ENCODE assay signal across 9 cellular contexts in genomic region chr7:111091623-111092370, GRCh38. TPM values are rescaled to one million over a fixed set of nuclear protein-coding genes. Genes with fewer than 3 reads are reported as not detected.
DNase-seq lines count a peak whose midpoint lies in the region; ATAC-seq, FAIRE-seq and TF ChIP-seq lines count a peak whose summit lies in the region.
"Had no signal": no experiment of that assay in that cellular context is flagged by ENCODE, and none has a peak within 500 bp of the region (broad histone marks: within the 10 kb centered on the region; RNA-seq: fewer than 3 reads in every experiment).

No MANE protein-coding gene starts in this region.

- H3K9me3 Mint-ChIP-seq in HFFc6, result no peaks in the 10 kb centered on the region

- no peaks in the 10 kb centered on the region; the same call in none of the 2 replicates for H3K36me3 Mint-ChIP-seq in HFFc6 (ENCODE audit: low read depth)

- no peak for FAIRE-seq in kidney (lab: Jason Lieb, UNC)

- no peak overlapping the region for H3K9ac ChIP-seq in kidney (ENCODE audit: low read length in 2 of 2)

- H3K4me3 ChIP-seq in ACC112 (ENCODE audit: low read depth, low read length), result peak overlapping the region; percentile 69
- peak overlapping the region; percentile 66 for H3K4me3 ChIP-seq in WI38 (ENCODE audit: low read depth, low read length)
- H3K4me3 ChIP-seq in kidney (ENCODE audit: low read length in 2 of 2), result peak overlapping the region; percentile 13 to 44
- H3K4me3 ChIP-seq in body of pancreas, result no peak overlapping the region
- H3K4me3 ChIP-seq: lung had no signal

- H3K36me3 ChIP-seq in ACC112 (ENCODE audit: insufficient read depth, low read length), result no peaks in the 10 kb centered on the region
- H3K36me3 ChIP-seq in kidney (ENCODE audit: control insufficient read depth in 1 of 2, insufficient read depth in 2 of 2, low read length in 2 of 2), result no peaks in the 10 kb centered on the region
- H3K36me3 ChIP-seq in body of pancreas (replicated peaks in 1 of 2; ENCODE audit: insufficient read depth in 1 of 2, low read depth in 2 of 2), result no peaks in the 10 kb centered on the region

- no peak for TF ChIP-seq POLR2A in body of pancreas (IDR thresholded peaks at IDR 0.05)

- H3K4me1 ChIP-seq in ACC112 (ENCODE audit: control insufficient read depth, insufficient read depth, low read length, unreplicated experiment) (no peaks in the 10 kb centered on the region), kidney (ENCODE audit: control insufficient read depth in 1 of 2, insufficient read depth in 1 of 2, low read depth in 1 of 2, low read length in 2 of 2) (no peaks in the 10 kb centered on the region), body of pancreas (peaks cover 5% of the 10 kb centered on the region)

- no peak for ATAC-seq in body of pancreas

- H3K27ac ChIP-seq in ACC112 (ENCODE audit: low read depth, low read length), result no peak overlapping the region
- no peak overlapping the region for H3K27ac ChIP-seq in kidney (ENCODE audit: low read depth in 2 of 2, low read length in 2 of 2)
- no peak overlapping the region for H3K27ac ChIP-seq in body of pancreas

- intact Hi-C loops in kidney (cut with DNase I), result no loop called here
- intact Hi-C loops in body of pancreas (cut with DNase I), result loop anchor here (10.0 kb wide), 1 partner anchor 393 kb away; no protein-coding TSS in a partner anchor

- no peaks in the 10 kb centered on the region for H3K9me3 ChIP-seq in kidney (ENCODE audit: control insufficient read depth in 1 of 2, low read length in 2 of 2)
- no peaks in the 10 kb centered on the region for H3K9me3 ChIP-seq in body of pancreas

- no peak for TF ChIP-seq CTCF in HFFc6 (IDR thresholded peaks at IDR 0.05)
- TF ChIP-seq CTCF in WI38 (IDR thresholded peaks at IDR 0.05; ENCODE audit: low read depth, low read length), result no peak
- TF ChIP-seq CTCF in kidney (IDR thresholded peaks at IDR 0.05; ENCODE audit: borderline replicate concordance, extremely low read depth, insufficient read depth), result no peak
- no peak for TF ChIP-seq CTCF in body of pancreas (IDR thresholded peaks at IDR 0.05)

- H3K79me2 ChIP-seq in ACC112 (ENCODE audit: control insufficient read depth, insufficient read depth, low read length, unreplicated experiment), result no peaks in the 10 kb centered on the region

- WGBS in body of pancreas, 2 donors, result 50 to 53% methylated on average over 3 of the region's 3 CpGs

- H3K4me3 Mint-ChIP-seq in HFFc6, result peak overlapping the region; percentile 94

- H3K4me1 Mint-ChIP-seq in HFFc6 (ENCODE audit: low read depth), result peaks cover 60% of the 10 kb centered on the region

- peak overlapping the region; percentile 31; the same call in 1 of the 2 replicates for H3K27ac Mint-ChIP-seq in HFFc6

- H3K27me3 ChIP-seq in ACC112 (ENCODE audit: insufficient read depth, low read length) (no peaks in the 10 kb centered on the region), body of pancreas (no peaks in the 10 kb centered on the region)

- DNase-seq in HFFc6 (no peak), kidney (no peak), SW 1271 (lab: John Stamatoyannopoulos, UW) (no peak), body of pancreas (no peak), hepatic stellate cell (ENCODE audit: low spot score) (no peak)
- no peak for DNase-seq in activated CD4-positive, CD25-positive, alpha-beta regulatory T cell treated with anti-CD3 and anti-CD28 coated beads, Interleukin-2, amount 50 U/mL, for 72 hours

- peak overlapping the region; percentile 72 for H2AFZ ChIP-seq in ACC112 (ENCODE audit: low read length, unreplicated experiment)

- no peaks in the 10 kb centered on the region for H3K27me3 Mint-ChIP-seq in HFFc6 (ENCODE audit: insufficient read depth)

RNA-seq across cellular contexts. Expression of gene LRRN3, which starts 0.9 kb away (rescaled TPM):
- 10 to 100 TPM; 13.7 to 42.0 (median 35.5) TPM for total RNA-seq in HFFc6 (2021; fragmentation: NEBNext Ultra II Directional; extraction: Animal tissue kit (Norgen Biotek cat#: 25700))
- total RNA-seq in kidney (1.1 TPM), body of pancreas (1 to 10 TPM in 1 of 2 donors, under 1 TPM in 1; 0.26 to 2.6 TPM)
- polyA plus RNA-seq in kidney (ENCODE audit: insufficient read depth, low read depth, low replicate concordance), result 0.54 TPM

Comparison
In these comparisons a context has a peak if more than half of its experiments do, and no peak if none do; other contexts are left out.
1. H3K4me3 ChIP-seq: peak in ACC112 (single experiment), WI38 (single experiment) and kidney (2 of 2); none in body of pancreas (0 of 2).